30 cellular contexts compared by ENCODE assay signal in the genomic region with DNA sequence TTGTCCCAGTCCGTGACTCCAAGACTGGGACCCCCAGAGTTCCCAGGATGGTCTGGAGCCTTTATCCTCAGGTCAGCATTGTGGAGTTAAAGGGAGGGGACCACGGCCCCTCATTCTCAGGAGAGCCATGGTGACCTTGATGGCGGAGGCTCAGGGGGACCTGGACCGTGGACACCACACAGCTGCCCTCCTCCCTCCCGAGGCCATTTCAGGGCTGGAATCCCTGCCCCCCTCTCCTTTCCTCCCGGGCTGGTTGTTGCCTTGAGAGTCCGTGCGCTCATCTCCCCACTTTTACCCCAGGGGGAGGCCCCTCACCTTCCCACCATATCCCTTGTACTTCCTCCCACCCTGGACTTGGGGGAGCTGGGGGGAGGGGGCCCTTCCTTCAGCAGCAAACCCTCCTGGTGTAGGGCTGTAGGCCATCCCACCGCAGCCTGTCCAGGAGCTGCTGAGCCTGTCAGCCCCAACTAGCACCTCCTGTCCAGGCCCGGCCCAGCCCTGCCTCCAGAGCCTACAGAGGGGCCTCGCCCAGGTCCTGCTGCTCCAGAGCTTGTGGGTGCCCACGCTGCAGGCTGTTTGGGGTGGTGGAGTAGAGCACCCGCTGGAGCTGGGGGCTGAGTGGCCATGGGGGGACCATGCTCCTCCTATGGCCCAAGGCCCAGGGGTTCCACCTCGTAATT. TPM values are rescaled to one million over a fixed set of nuclear protein-coding genes. Genes with fewer than 3 reads are reported as not detected.
"Had no signal": no experiment of that assay in that cellular context is flagged by ENCODE, and none has a peak within 500 bp of the region (broad histone marks: within the 10 kb centered on the region; RNA-seq: fewer than 3 reads in every experiment).

No MANE protein-coding gene starts in this region.

- DNase-seq: activated B cell treated with CpG ODN at 0.5 μM for 24 hours; activated CD4-positive, alpha-beta memory T cell treated with anti-CD3 and anti-CD28 coated beads for 36 hours; activated CD4-positive, alpha-beta T cell treated with anti-CD3 and anti-CD28 coated beads for 1 hour; activated CD4-positive, alpha-beta T cell treated with anti-CD3 and anti-CD28 coated beads, Interleukin-2, amount 10 ng/mL, durations not matched to agents 24 days and 14 days; activated CD8-positive, alpha-beta memory T cell treated with anti-CD3 and anti-CD28 coated beads for 24 hours; activated effector memory CD4-positive, alpha-beta T cell treated with anti-CD3 and anti-CD28 coated beads, Interleukin-2, amount 50 U/mL, for 16 hours; activated naive CD4-positive, alpha-beta T cell treated with Interleukin-2 at 50 U/mL for 16 hours; activated naive CD8-positive, alpha-beta T cell treated with anti-CD3 and anti-CD28 coated beads, Interleukin-2, amount 50 U/mL, for 24 hours; activated T-cell treated with anti-CD3 and anti-CD28 coated beads, Interleukin-2, amount 50 U/mL, for 4 hours; amniotic stem cell; brain microvascular endothelial cell; MG63; MV-4-11; NCI-H1092 treated with DMSO at 0.1 percent for 48 hours; NCI-H1417 treated with DMSO at 0.1 percent for 48 hours; NCI-H1694; NCI-H2029; NCI-H2107; NCI-H2171 treated with DMSO at 0.1 percent for 48 hours; NCI-H226; NCI-H526; NCI-H82; SHP77; SW 1271 had no signal

- ATAC-seq: activated naive CD4-positive, alpha-beta T cell treated with anti-CD3 and anti-CD28 coated beads, Interleukin-2, amount 50 U/mL, for 72 hours; activated naive CD8-positive, alpha-beta T cell treated with anti-CD3 and anti-CD28 coated beads, Interleukin-2, amount 50 U/mL, for 24 hours; activated T-cell treated with anti-CD3 and anti-CD28 coated beads, Interleukin-2, amount 50 U/mL, for 4 hours; SK-N-SH treated with all-trans-retinoic acid at 6 μM for 48 hours had no signal

- FAIRE-seq: astrocyte had no signal

- H3K27me3 ChIP-seq: brain microvascular endothelial cell, cardiac muscle cell, MG63, SJSA1 had no signal

- H3K4me1 ChIP-seq: SJSA1 had no signal

- H3K9me3 ChIP-seq: MG63, SJSA1 had no signal

- H3K27ac ChIP-seq: brain microvascular endothelial cell, cardiac muscle cell, SJSA1 had no signal

- H3K4me3 ChIP-seq: cardiac muscle cell, MG63, SJSA1 had no signal

RNA-seq across cellular contexts. Expression of a gene that starts 31.8 kb away (rescaled TPM):
- total RNA-seq: activated B cell treated with CpG ODN at 0.5 μM for 24 hours, RPMI7951 had no signal
